ENCODE assay signal across 8 cellular contexts in genomic region chr6:73644941-73645591, GRCh38. TPM values are rescaled to one million over a fixed set of nuclear protein-coding genes. Genes with fewer than 3 reads are reported as not detected.
DNase-seq lines count a peak whose midpoint lies in the region; TF ChIP-seq lines count a peak whose summit lies in the region.

No MANE protein-coding gene starts in this region.

- H3K4me1 Mint-ChIP-seq in T-helper 1 cell treated with Interleukin-12 subunit alpha and Interleukin-12 subunit beta and Interleukin-4 antibody, amounts not matched to agents 30 μg/mL and 1 μg/mL, for 36 hours (ENCODE audit: low read depth), result peaks cover 7% of the 10 kb centered on the region
- H3K4me1 Mint-ChIP-seq in activated CD4-positive, alpha-beta memory T cell treated with anti-CD3 and anti-CD28 coated beads for 36 hours (ENCODE audit: low read depth), result peaks cover 15% of the 10 kb centered on the region

- intact Hi-C loops in activated CD4-positive, alpha-beta memory T cell treated with anti-CD3 and anti-CD28 coated beads for 36 hours (cut with micrococcal nuclease), result loop anchor here (1.0 kb wide), 1 partner anchor 9 kb away; no protein-coding TSS in a partner anchor

- no peaks in the 10 kb centered on the region for H3F3A ChIP-seq in MM.1S (ENCODE audit: insufficient read depth, low read length)

- H3K4me2 ChIP-seq in hepatocyte (peak overlapping the region; percentile 58), MM.1S (ENCODE audit: low read depth, low read length) (no peak overlapping the region)

- H3K27me3 ChIP-seq in hepatocyte, result no peaks in the 10 kb centered on the region
- no peaks in the 10 kb centered on the region for H3K27me3 ChIP-seq in suprapubic skin
- H3K27me3 ChIP-seq in MM.1S (replicated peaks; ENCODE audit: insufficient read depth, low read length), result no peaks in the 10 kb centered on the region

- H3K36me3 Mint-ChIP-seq in T-helper 1 cell treated with Interleukin-12 subunit alpha and Interleukin-12 subunit beta and Interleukin-4 antibody, amounts not matched to agents 30 μg/mL and 1 μg/mL, for 36 hours (ENCODE audit: low read depth), result peaks cover 13% of the 10 kb centered on the region
- H3K36me3 Mint-ChIP-seq in activated CD4-positive, alpha-beta memory T cell treated with anti-CD3 and anti-CD28 coated beads for 36 hours, result peaks cover 9% of the 10 kb centered on the region

- peak overlapping the region; percentile 77 for H3K4me3 Mint-ChIP-seq in T-helper 1 cell treated with Interleukin-12 subunit alpha and Interleukin-12 subunit beta and Interleukin-4 antibody, amounts not matched to agents 30 μg/mL and 1 μg/mL, for 36 hours
- H3K4me3 Mint-ChIP-seq in activated CD4-positive, alpha-beta memory T cell treated with anti-CD3 and anti-CD28 coated beads for 36 hours, result peak overlapping the region; percentile 83

- H3K27me3 Mint-ChIP-seq in T-helper 1 cell treated with Interleukin-12 subunit alpha and Interleukin-12 subunit beta and Interleukin-4 antibody, amounts not matched to agents 30 μg/mL and 1 μg/mL, for 36 hours (ENCODE audit: low read depth), result no peaks in the 10 kb centered on the region
- no peaks in the 10 kb centered on the region for H3K27me3 Mint-ChIP-seq in activated CD4-positive, alpha-beta memory T cell treated with anti-CD3 and anti-CD28 coated beads for 36 hours

- DNase-seq in T-helper 1 cell, result no peak
- no peak for DNase-seq in activated CD4-positive, alpha-beta memory T cell treated with anti-CD3 and anti-CD28 coated beads for 36 hours
- DNase-seq in hepatocyte (ENCODE audit: low spot score), result no peak
- no peak for DNase-seq in suprapubic skin (ENCODE audit: low spot score in 2 of 2)
- DNase-seq in activated CD4-positive, CD25-positive, alpha-beta regulatory T cell treated with anti-CD3 and anti-CD28 coated beads, Interleukin-2, amount 50 U/mL, for 72 hours, result no peak
- no peak for DNase-seq in activated CD8-positive, alpha-beta memory T cell treated with anti-CD3 and anti-CD28 coated beads, Interleukin-2, amount 50 U/mL, for 48 hours
- DNase-seq in MM.1S, result no peak

- CTCF ChIA-PET in activated CD4-positive, alpha-beta memory T cell treated with anti-CD3 and anti-CD28 coated beads for 36 hours (lab: Charles Lee), result interaction anchor here (1.4 to 2.3 kb wide), 2 partner anchors 8 to 34 kb away, joined by 4 to 13 read pairs; partner anchors contain the start of gene SLC17A5

- TF ChIP-seq EP300 in suprapubic skin (IDR thresholded peaks at IDR 0.05), result no peak

- H3K36me3 ChIP-seq in hepatocyte (replicated peaks; ENCODE audit: insufficient read depth, low read depth) (no peaks in the 10 kb centered on the region), suprapubic skin (peaks cover 3% of the 10 kb centered on the region), MM.1S (replicated peaks; ENCODE audit: insufficient read depth, low read length) (no peaks in the 10 kb centered on the region)

- H3K4me3 ChIP-seq in hepatocyte, result peak overlapping the region; percentile 7
- H3K4me3 ChIP-seq in suprapubic skin, result peak overlapping the region; percentile 48
- H3K4me3 ChIP-seq in MM.1S (ENCODE audit: low read length), result no peak overlapping the region

- H3K4me1 ChIP-seq in hepatocyte (ENCODE audit: insufficient read depth) (peaks cover 7% of the 10 kb centered on the region), suprapubic skin (peaks cover 7% of the 10 kb centered on the region), MM.1S (ENCODE audit: low read length) (no peaks in the 10 kb centered on the region)

- TF ChIP-seq POLR2A in suprapubic skin (IDR thresholded peaks at IDR 0.05), result no peak

- H3K9me3 ChIP-seq in hepatocyte (ENCODE audit: low read depth), result no peaks in the 10 kb centered on the region
- H3K9me3 ChIP-seq in suprapubic skin, result no peaks in the 10 kb centered on the region
- no peaks in the 10 kb centered on the region for H3K9me3 ChIP-seq in MM.1S (replicated peaks; ENCODE audit: insufficient read depth, low read length)

- peak overlapping the region; percentile 79 for H2AFZ ChIP-seq in hepatocyte
- H2AFZ ChIP-seq in MM.1S (ENCODE audit: low read length), result no peak overlapping the region

- no peaks in the 10 kb centered on the region for H3K9me3 Mint-ChIP-seq in T-helper 1 cell treated with Interleukin-12 subunit alpha and Interleukin-12 subunit beta and Interleukin-4 antibody, amounts not matched to agents 30 μg/mL and 1 μg/mL, for 36 hours
- no peaks in the 10 kb centered on the region for H3K9me3 Mint-ChIP-seq in activated CD4-positive, alpha-beta memory T cell treated with anti-CD3 and anti-CD28 coated beads for 36 hours

- 42% methylated on average over 10 of the region's 10 CpGs for WGBS in hepatocyte (ENCODE audit: low lambda C conversion rate, missing lambda C conversion rate)
- 38% methylated on average over 10 of the region's 10 CpGs for WGBS in suprapubic skin

- TF ChIP-seq CTCF in hepatocyte (IDR thresholded peaks at IDR 0.05; ENCODE audit: poor library complexity), result no peak
- no peak for TF ChIP-seq CTCF in suprapubic skin (IDR thresholded peaks at IDR 0.05)
- no peak for TF ChIP-seq CTCF in MM.1S (IDR thresholded peaks at IDR 0.05; ENCODE audit: low read length)

- H3K27ac Mint-ChIP-seq in T-helper 1 cell treated with Interleukin-12 subunit alpha and Interleukin-12 subunit beta and Interleukin-4 antibody, amounts not matched to agents 30 μg/mL and 1 μg/mL, for 36 hours, result peak overlapping the region; percentile 27
- peak overlapping the region; percentile 0 for H3K27ac Mint-ChIP-seq in activated CD4-positive, alpha-beta memory T cell treated with anti-CD3 and anti-CD28 coated beads for 36 hours

- H3K27ac ChIP-seq in hepatocyte (peak overlapping the region; percentile 49), suprapubic skin (no peak overlapping the region), MM.1S (ENCODE audit: low read length) (no peak overlapping the region)

- H4K20me1 ChIP-seq in hepatocyte (ENCODE audit: insufficient read depth, poor library complexity, severe bottlenecking), result no peaks in the 10 kb centered on the region
- no peaks in the 10 kb centered on the region for H4K20me1 ChIP-seq in MM.1S (ENCODE audit: insufficient read depth, low read length)

- H3K9me2 ChIP-seq in hepatocyte (replicated peaks; ENCODE audit: insufficient read depth) (no peaks in the 10 kb centered on the region), MM.1S (replicated peaks; ENCODE audit: insufficient read depth, low read length) (no peaks in the 10 kb centered on the region)

- POLR2A ChIA-PET in activated CD4-positive, alpha-beta memory T cell treated with anti-CD3 and anti-CD28 coated beads for 36 hours (lab: Charles Lee), result interaction anchor here (1.5 kb wide), 1 partner anchor 8 kb away, joined by 6 read pairs; the partner anchor contains the start of gene SLC17A5

- H3K79me2 ChIP-seq in hepatocyte, result no peaks in the 10 kb centered on the region
- 0 out of 2 replicates have a peak, but pooled peaks cover 3% of the 10 kb centered on the region for H3K79me2 ChIP-seq in MM.1S (ENCODE audit: low read length)

- no peak overlapping the region for H3K9ac ChIP-seq in MM.1S (ENCODE audit: low read length)

RNA-seq across cellular contexts. Expression of gene SLC17A5, which starts 8.7 kb away (rescaled TPM):
- 1 to 10 TPM; 5.1 to 5.4 TPM for total RNA-seq in activated CD4-positive, alpha-beta memory T cell treated with anti-CD3 and anti-CD28 coated beads for 36 hours
- total RNA-seq in hepatocyte (76.9 and 90.6 TPM in 2 replicates), suprapubic skin (10 to 100 TPM in 2 of 4 donors, 1 to 10 TPM in 2; 8.0 to 14.0 (median 11.2) TPM)
- polyA plus RNA-seq in hepatocyte, result 47.7 TPM in 2 replicates

RNA-seq across cellular contexts. Expression of gene CD109, which starts 50.9 kb away (rescaled TPM):
- total RNA-seq in activated CD4-positive, alpha-beta memory T cell treated with anti-CD3 and anti-CD28 coated beads for 36 hours, result 1 to 10 TPM; 7.2 to 9.1 TPM
- total RNA-seq in hepatocyte (7.3 and 8.2 TPM in 2 replicates), suprapubic skin (10 to 100 TPM; 27.5 to 48.2 (median 43.1) TPM)
- polyA plus RNA-seq in hepatocyte, result 3.0 and 4.7 TPM in 2 replicates
